ENCODE assay signal across 19 cellular contexts in genomic region chr1:11216074-11216473, GRCh38. TPM values are rescaled to one million over a fixed set of nuclear protein-coding genes. Genes with fewer than 3 reads are reported as not detected.
DNase-seq lines count a peak whose midpoint lies in the region; ATAC-seq, FAIRE-seq and TF ChIP-seq lines count a peak whose summit lies in the region.
"Had no signal": no experiment of that assay in that cellular context is flagged by ENCODE, and none has a peak within 500 bp of the region (broad histone marks: within the 10 kb centered on the region; RNA-seq: fewer than 3 reads in every experiment).

No MANE protein-coding gene starts in this region.

- H3K79me2 ChIP-seq in HepG2 (ENCODE audit: insufficient read depth, low read length), result no peaks in the 10 kb centered on the region

- H3K27me3 ChIP-seq in WERI-Rb-1 (ENCODE audit: insufficient read depth, low read depth, severe bottlenecking), result no peaks in the 10 kb centered on the region
- H3K27me3 ChIP-seq in HepG2 (ENCODE audit: control insufficient read depth in 1 of 2, insufficient read depth in 2 of 2, low read length in 2 of 2), result no peaks in the 10 kb centered on the region
- H3K27me3 ChIP-seq: BE2C, MG63 had no signal

- H3K36me3 ChIP-seq in WERI-Rb-1 (peaks cover 64% of the 10 kb centered on the region), HepG2 (replicated peaks in 1 of 2; ENCODE audit: control insufficient read depth in 1 of 2, insufficient read depth in 2 of 2, low read length in 2 of 2) (peaks cover 21 to 62% of the 10 kb centered on the region in 2 experiments)

- TF ChIP-seq EP300 in HepG2 (IDR thresholded peaks at IDR 0.05; ENCODE audit: low read depth in 2 of 2, low read length in 2 of 2) (no peak), HepG2 (CRISPR knock-in tag; IDR thresholded peaks at IDR 0.05; ENCODE audit: borderline replicate concordance) (no peak)

- ATAC-seq in HepG2 (peak; percentile 76), GM18502 (IDR thresholded peaks at IDR 0.05; ENCODE audit: poor library complexity, unreplicated experiment) (no peak)
- ATAC-seq: SK-N-SH treated with all-trans-retinoic acid at 6 μM for 48 hours had no signal

- WGBS in HepG2 (ENCODE audit: low lambda C conversion rate), result 94% methylated on average over 1 of the region's 1 CpG

- in situ Hi-C loops in HepG2 (cut with HindIII; ENCODE audit: extremely low pct_ligation_motif_present, low pct_unique_long_range_greater_than_20kb), result no loop called here

- H2AFZ ChIP-seq in HepG2 (ENCODE audit: low read length), result no peak overlapping the region

- no peak overlapping the region for H3K4me3 Mint-ChIP-seq in brain

- POLR2A ChIA-PET in HepG2 (lab: Yijun Ruan, JAX), result interaction anchor here (0.6 kb wide), 1 partner anchor 30 kb away, joined by 4 read pairs; no protein-coding TSS in a partner anchor

- no peaks in the 10 kb centered on the region for H4K20me1 ChIP-seq in HepG2 (ENCODE audit: insufficient read depth, low read length)

- CTCF ChIA-PET in HepG2 (lab: Yijun Ruan, JAX; ENCODE audit: low intra/inter-chr PET ratio, low total read pairs), result no interaction called here

- no peak for TF ChIP-seq POLR2A in HepG2 (IDR thresholded peaks at IDR 0.05; ENCODE audit: insufficient read depth in 1 of 2, low read depth in 2 of 2, low read length in 2 of 2)

- H3K9me3 ChIP-seq in WERI-Rb-1 (ENCODE audit: severe bottlenecking) (no peaks in the 10 kb centered on the region), HepG2 (ENCODE audit: low read length) (no peaks in the 10 kb centered on the region)
- H3K9me3 ChIP-seq: BE2C, MG63 had no signal

- peaks cover 26% of the 10 kb centered on the region for H3K4me1 Mint-ChIP-seq in brain

- DNase-seq in WERI-Rb-1 (no peak), HepG2 (ENCODE audit: low spot score) (peak; percentile 64), substantia nigra (lab: John Stamatoyannopoulos, UW) (no peak), SHP77 (lab: John Stamatoyannopoulos, UW) (no peak), SW 1271 (lab: John Stamatoyannopoulos, UW) (no peak)
- DNase-seq: BE2C, COR-L47, DMS79, H7, Kasumi-1, MG63, NCI-H1417 treated with DMSO at 0.1 percent for 48 hours, NCI-H1930, NCI-H510A had no signal

- FAIRE-seq in HepG2 (lab: Jason Lieb, UNC), result peak; percentile 47

- intact Hi-C loops in HepG2 (cut with micrococcal nuclease; ENCODE audit: unreplicated experiment), result no loop called here

- no peak for TF ChIP-seq RAD21 in HepG2 (CRISPR knock-in tag; IDR thresholded peaks at IDR 0.05)

- no peaks in the 10 kb centered on the region for H3K27me3 Mint-ChIP-seq in brain

- H3K4me3 ChIP-seq in WERI-Rb-1 (ENCODE audit: low read depth, low read length), result no peak overlapping the region
- H3K4me3 ChIP-seq in HepG2 (replicated peaks in 1 of 3; ENCODE audit: insufficient read depth in 1 of 3, low read depth in 2 of 3, low read length in 3 of 3), result no peak overlapping the region
- H3K4me3 ChIP-seq: MG63 had no signal

- peak overlapping the region in 3 of 5 experiments; percentile 42 to 87 (median 50) for H3K27ac Mint-ChIP-seq in brain

- peaks cover 41% of the 10 kb centered on the region for H3K4me1 ChIP-seq in HepG2 (ENCODE audit: insufficient read depth, low read length)
- H3K4me1 ChIP-seq: BE2C had no signal

- peak overlapping the region; percentile 46; the same call in 1 of the 2 replicates for H3K27ac ChIP-seq in WERI-Rb-1
- H3K27ac ChIP-seq in HepG2 (ENCODE audit: extremely low read length, insufficient read depth, low read length), result peak overlapping the region; percentile 54
- peak overlapping the region; percentile 60 for H3K27ac ChIP-seq in substantia nigra (ENCODE audit: low read depth, low read length, poor library complexity, severe bottlenecking)
- H3K27ac ChIP-seq: RWPE1 had no signal

- H3K36me3 Mint-ChIP-seq in brain, result peaks cover 84% of the 10 kb centered on the region

- no TSS peak for BruUV-seq in HepG2 (replicated peaks; lab: Mats Ljungman, UMichigan)

- TF ChIP-seq CTCF in WERI-Rb-1 (IDR thresholded peaks at IDR 0.05; ENCODE audit: low read depth, low read length) (no peak), brain (conservative IDR thresholded peaks at IDR 0.05) (no peak), HepG2 (CRISPR knock-in tag; IDR thresholded peaks at IDR 0.05) (no peak)

- H3K4me2 ChIP-seq in HepG2 (ENCODE audit: low read depth, low read length), result no peak overlapping the region

- H3K9me3 Mint-ChIP-seq in brain, result no peaks in the 10 kb centered on the region

- no peak overlapping the region for H3K9ac ChIP-seq in HepG2 (ENCODE audit: insufficient read depth, low read depth, low read length)

RNA-seq across cellular contexts. Expression of gene ANGPTL7, which starts 26.9 kb away (rescaled TPM):
- polyA plus RNA-seq in brain (ENCODE audit: insufficient read depth, low read depth, low replicate concordance) (not detected), HepG2 (2011; rRNA removed) (not detected in 2 replicates)
- not detected in 2 replicates for total RNA-seq in HepG2 (2016; rRNA removed; fragmentation: Illumina TruSeq; extraction: Trizol)
- total RNA-seq in HepG2 (2016; cell fraction: cytosol; rRNA removed; fragmentation: Illumina TruSeq; extraction: Trizol; ENCODE audit: low read depth), result not detected in 2 replicates
- not detected in 2 replicates for total RNA-seq in HepG2 (2016; cell fraction: insoluble cytoplasmic fraction; rRNA removed; fragmentation: Illumina TruSeq; extraction: Trizol)
- total RNA-seq in HepG2 (2016; cell fraction: membrane; rRNA removed; fragmentation: Illumina TruSeq; extraction: Trizol), result not detected in 2 replicates
- not detected in 2 replicates for total RNA-seq in HepG2 (2016; cell fraction: nucleus; rRNA removed; fragmentation: Illumina TruSeq; extraction: Trizol)
- not detected in 2 replicates for polyA plus RNA-seq in HepG2 (2011; cell fraction: cytosol; rRNA removed)
- polyA plus RNA-seq in HepG2 (2011; cell fraction: nucleus; rRNA removed), result not detected in 2 replicates
- not detected in 2 replicates for polyA plus RNA-seq in HepG2 (2012)
- polyA plus RNA-seq in HepG2 (2016; cell fraction: cytosol; fragmentation: Illumina TruSeq; extraction: Trizol; ENCODE audit: low read depth), result not detected in 2 replicates
- polyA plus RNA-seq in HepG2 (2016; cell fraction: insoluble cytoplasmic fraction; fragmentation: Illumina TruSeq; extraction: Trizol; ENCODE audit: low read depth), result not detected in 2 replicates
- polyA plus RNA-seq in HepG2 (2016; cell fraction: membrane; fragmentation: Illumina TruSeq; extraction: Trizol; ENCODE audit: low read depth), result not detected in 2 replicates
- polyA plus RNA-seq in HepG2 (2016; cell fraction: nucleus; fragmentation: Illumina TruSeq; extraction: Trizol; ENCODE audit: insufficient read depth, low read depth), result not detected in 2 replicates
- not detected in 2 replicates for polyA minus RNA-seq in HepG2 (2011; rRNA and poly(A)+ RNA removed; ENCODE audit: low replicate concordance)
- not detected in 2 replicates for polyA minus RNA-seq in HepG2 (2011; cell fraction: cytosol; rRNA and poly(A)+ RNA removed)
- polyA minus RNA-seq in HepG2 (2011; cell fraction: nucleus; rRNA and poly(A)+ RNA removed), result not detected in 2 replicates
- total RNA-seq: A673, H7 had no signal

RNA-seq across cellular contexts. Expression of gene MTOR, which starts 46.3 kb away (rescaled TPM):
- polyA plus RNA-seq in brain (ENCODE audit: insufficient read depth, low read depth, low replicate concordance), result 38.9 TPM
- total RNA-seq in HepG2 (2016; rRNA removed; fragmentation: Illumina TruSeq; extraction: Trizol), result 34.6 and 42.8 TPM in 2 replicates
- total RNA-seq in HepG2 (2016; cell fraction: cytosol; rRNA removed; fragmentation: Illumina TruSeq; extraction: Trizol; ENCODE audit: low read depth), result 4.0 and 6.0 TPM in 2 replicates
- 33.1 and 42.1 TPM in 2 replicates for total RNA-seq in HepG2 (2016; cell fraction: insoluble cytoplasmic fraction; rRNA removed; fragmentation: Illumina TruSeq; extraction: Trizol)
- 13.4 and 15.1 TPM in 2 replicates for total RNA-seq in HepG2 (2016; cell fraction: membrane; rRNA removed; fragmentation: Illumina TruSeq; extraction: Trizol)
- 32.1 and 40.4 TPM in 2 replicates for total RNA-seq in HepG2 (2016; cell fraction: nucleus; rRNA removed; fragmentation: Illumina TruSeq; extraction: Trizol)
- 24.6 and 31.8 TPM in 2 replicates for polyA plus RNA-seq in HepG2 (2011; rRNA removed)
- 13.3 and 19.3 TPM in 2 replicates for polyA plus RNA-seq in HepG2 (2011; cell fraction: cytosol; rRNA removed)
- 56.0 and 61.6 TPM in 2 replicates for polyA plus RNA-seq in HepG2 (2011; cell fraction: nucleus; rRNA removed)
- 21.0 and 29.9 TPM in 2 replicates for polyA plus RNA-seq in HepG2 (2012)
- polyA plus RNA-seq in HepG2 (2016; cell fraction: cytosol; fragmentation: Illumina TruSeq; extraction: Trizol; ENCODE audit: low read depth), result 1.9 TPM in 2 replicates
- polyA plus RNA-seq in HepG2 (2016; cell fraction: insoluble cytoplasmic fraction; fragmentation: Illumina TruSeq; extraction: Trizol; ENCODE audit: low read depth), result 30.4 and 35.7 TPM in 2 replicates
- 4.5 and 5.1 TPM in 2 replicates for polyA plus RNA-seq in HepG2 (2016; cell fraction: membrane; fragmentation: Illumina TruSeq; extraction: Trizol; ENCODE audit: low read depth)
- polyA plus RNA-seq in HepG2 (2016; cell fraction: nucleus; fragmentation: Illumina TruSeq; extraction: Trizol; ENCODE audit: insufficient read depth, low read depth), result 59.3 and 65.9 TPM in 2 replicates
- polyA minus RNA-seq in HepG2 (2011; rRNA and poly(A)+ RNA removed; ENCODE audit: low replicate concordance), result 65.6 and 122 TPM in 2 replicates
- 25.7 and 31.9 TPM in 2 replicates for polyA minus RNA-seq in HepG2 (2011; cell fraction: cytosol; rRNA and poly(A)+ RNA removed)
- 38.4 and 55.1 TPM in 2 replicates for polyA minus RNA-seq in HepG2 (2011; cell fraction: nucleus; rRNA and poly(A)+ RNA removed)

RNA-seq across cellular contexts. Expression of gene UBIAD1, which starts 56.9 kb away (rescaled TPM):
- polyA plus RNA-seq in brain (ENCODE audit: insufficient read depth, low read depth, low replicate concordance) (20.3 TPM), HepG2 (2011; rRNA removed) (20.4 and 26.4 TPM in 2 replicates)
- total RNA-seq in HepG2 (2016; rRNA removed; fragmentation: Illumina TruSeq; extraction: Trizol), result 12.5 and 16.9 TPM in 2 replicates
- total RNA-seq in HepG2 (2016; cell fraction: cytosol; rRNA removed; fragmentation: Illumina TruSeq; extraction: Trizol; ENCODE audit: low read depth), result 6.6 and 9.0 TPM in 2 replicates
- total RNA-seq in HepG2 (2016; cell fraction: insoluble cytoplasmic fraction; rRNA removed; fragmentation: Illumina TruSeq; extraction: Trizol), result 11.8 and 16.7 TPM in 2 replicates
- total RNA-seq in HepG2 (2016; cell fraction: membrane; rRNA removed; fragmentation: Illumina TruSeq; extraction: Trizol), result 16.7 and 19.6 TPM in 2 replicates
- total RNA-seq in HepG2 (2016; cell fraction: nucleus; rRNA removed; fragmentation: Illumina TruSeq; extraction: Trizol), result 15.4 and 18.2 TPM in 2 replicates
- 26.0 and 30.7 TPM in 2 replicates for polyA plus RNA-seq in HepG2 (2011; cell fraction: cytosol; rRNA removed)
- polyA plus RNA-seq in HepG2 (2011; cell fraction: nucleus; rRNA removed), result 13.0 and 15.2 TPM in 2 replicates
- polyA plus RNA-seq in HepG2 (2012), result 16.7 and 21.0 TPM in 2 replicates
- polyA plus RNA-seq in HepG2 (2016; cell fraction: cytosol; fragmentation: Illumina TruSeq; extraction: Trizol; ENCODE audit: low read depth), result 10.3 and 13.3 TPM in 2 replicates
- polyA plus RNA-seq in HepG2 (2016; cell fraction: insoluble cytoplasmic fraction; fragmentation: Illumina TruSeq; extraction: Trizol; ENCODE audit: low read depth), result 14.5 and 14.6 TPM in 2 replicates
- polyA plus RNA-seq in HepG2 (2016; cell fraction: membrane; fragmentation: Illumina TruSeq; extraction: Trizol; ENCODE audit: low read depth), result 18.4 and 18.5 TPM in 2 replicates
- 22.3 and 23.0 TPM in 2 replicates for polyA plus RNA-seq in HepG2 (2016; cell fraction: nucleus; fragmentation: Illumina TruSeq; extraction: Trizol; ENCODE audit: insufficient read depth, low read depth)
- polyA minus RNA-seq in HepG2 (2011; rRNA and poly(A)+ RNA removed; ENCODE audit: low replicate concordance), result 82.2 and 86.5 TPM in 2 replicates
- polyA minus RNA-seq in HepG2 (2011; cell fraction: cytosol; rRNA and poly(A)+ RNA removed), result 15.1 and 19.1 TPM in 2 replicates
- polyA minus RNA-seq in HepG2 (2011; cell fraction: nucleus; rRNA and poly(A)+ RNA removed), result 20.9 and 32.3 TPM in 2 replicates
